Comparison of ENCODE assay signal across 9 cellular contexts in genomic region chr1:219088778-219089557, GRCh38.
DNase-seq lines count a peak whose midpoint lies in the region; ATAC-seq and TF ChIP-seq lines count a peak whose summit lies in the region.
"Had no signal": no experiment of that assay in that cellular context is flagged by ENCODE, and none has a peak within 500 bp of the region (broad histone marks: within the 10 kb centered on the region; RNA-seq: fewer than 3 reads in every experiment).

No MANE protein-coding gene starts in this region.

- CTCF ChIA-PET in RWPE1 (lab: Yijun Ruan, JAX): interaction anchor here (0.6 kb wide), 1 partner anchor 150 kb away, joined by 3 read pairs; no protein-coding TSS in a partner anchor

- H3K27me3 Mint-ChIP-seq in T-helper 2 cell treated with Interferon-gamma antibody and Interleukin-4, amounts not matched to agents 5 μg/mL and 100 μg/mL, for 36 hours (ENCODE audit: low read depth): no peaks in the 10 kb centered on the region

- peak; percentile 62 for ATAC-seq in HG03060 (IDR thresholded peaks at IDR 0.05; ENCODE audit: low read depth, unreplicated experiment)
- peak; percentile 61 to 99 for ATAC-seq in left cardiac atrium

- intact Hi-C loops in left cardiac atrium (cut with DNase I): no loop called here

- POLR2A ChIA-PET in RWPE1 (lab: Yijun Ruan, JAX; ENCODE audit: low non-redundant PET): no interaction called here

- DNase-seq in DMS53 (lab: John Stamatoyannopoulos, UW) (peak; percentile 63), DMS53 treated with DMSO at 0.1 percent for 48 hours (lab: John Stamatoyannopoulos, UW; ENCODE audit: unreplicated experiment) (no peak), RWPE1 (ENCODE audit: low spot score) (peak; percentile 90), left cardiac atrium (peak; percentile 70), DMS153 treated with DMSO at 0.1 percent for 48 hours (lab: John Stamatoyannopoulos, UW; ENCODE audit: unreplicated experiment) (no peak)
- DNase-seq in stimulated activated CD4-positive, alpha-beta T cell treated with anti-CD3 and anti-CD28 coated beads, Interleukin-4, amount 100 ng/mL, for 4 hours: no peak
- DNase-seq in T-helper 2 cell treated with Interferon-gamma antibody and Interleukin-4, amounts not matched to agents 5 μg/mL and 100 μg/mL, for 36 hours (ENCODE audit: low spot score): no peak

- H3K9me3 Mint-ChIP-seq in T-helper 2 cell treated with Interferon-gamma antibody and Interleukin-4, amounts not matched to agents 5 μg/mL and 100 μg/mL, for 36 hours: no peaks in the 10 kb centered on the region

- H3K4me3 Mint-ChIP-seq in T-helper 2 cell treated with Interferon-gamma antibody and Interleukin-4, amounts not matched to agents 5 μg/mL and 100 μg/mL, for 36 hours: no peak overlapping the region

- no peaks in the 10 kb centered on the region for H3K4me1 Mint-ChIP-seq in T-helper 2 cell treated with Interferon-gamma antibody and Interleukin-4, amounts not matched to agents 5 μg/mL and 100 μg/mL, for 36 hours (ENCODE audit: low read depth)

- peak overlapping the region; percentile 65 for H3K27ac ChIP-seq in RWPE1
- H3K27ac ChIP-seq: 22Rv1 had no signal

- H3K27ac Mint-ChIP-seq in T-helper 2 cell treated with Interferon-gamma antibody and Interleukin-4, amounts not matched to agents 5 μg/mL and 100 μg/mL, for 36 hours: no peak overlapping the region

- no peak for TF ChIP-seq CTCF in RWPE1 (conservative IDR thresholded peaks at IDR 0.05; ENCODE audit: low read depth)

- H3K36me3 Mint-ChIP-seq in T-helper 2 cell treated with Interferon-gamma antibody and Interleukin-4, amounts not matched to agents 5 μg/mL and 100 μg/mL, for 36 hours (ENCODE audit: low read depth): no peaks in the 10 kb centered on the region

Comparison
In these comparisons a context has a peak if more than half of its experiments do, and no peak if none do; other contexts are left out.
1. DNase-seq: peak in DMS53 (single experiment), RWPE1 (single experiment) and left cardiac atrium (single experiment); none in DMS53 treated with DMSO at 0.1 percent for 48 hours (single experiment), stimulated activated CD4-positive, alpha-beta T cell treated with anti-CD3 and anti-CD28 coated beads, Interleukin-4, amount 100 ng/mL, for 4 hours (0 of 2), DMS153 treated with DMSO at 0.1 percent for 48 hours (single experiment) and T-helper 2 cell treated with Interferon-gamma antibody and Interleukin-4, amounts not matched to agents 5 μg/mL and 100 μg/mL, for 36 hours (single experiment).